Comparison of ENCODE assay signal across 14 cellular contexts in genomic region chr10:114195079-114195478, GRCh38. TPM values are rescaled to one million over a fixed set of nuclear protein-coding genes. Genes with fewer than 3 reads are reported as not detected.
DNase-seq lines count a peak whose midpoint lies in the region; ATAC-seq and TF ChIP-seq lines count a peak whose summit lies in the region.
"Had no signal": no experiment of that assay in that cellular context is flagged by ENCODE, and none has a peak within 500 bp of the region (broad histone marks: within the 10 kb centered on the region; RNA-seq: fewer than 3 reads in every experiment).

No MANE protein-coding gene starts in this region.

- H3K27ac ChIP-seq in dorsolateral prefrontal cortex: no peak overlapping the region
- H3K27ac ChIP-seq: uterus had no signal

- DNase-seq in ELR (ENCODE audit: low read depth) (peak; percentile 36), NCI-H2081 treated with DMSO at 0.1 percent for 48 hours (lab: John Stamatoyannopoulos, UW) (no peak), kidney glomerular epithelial cell (lab: John Stamatoyannopoulos, UW) (no peak), SHP77 (lab: John Stamatoyannopoulos, UW) (no peak), dorsolateral prefrontal cortex (no peak)
- DNase-seq: activated effector memory CD4-positive, alpha-beta T cell treated with anti-CD3 and anti-CD28 coated beads, Interleukin-2, amount 50 U/mL, for 16 hours; H9; NCI-H1092; uterus had no signal

- TF ChIP-seq CTCF in dorsolateral prefrontal cortex (IDR thresholded peaks at IDR 0.05 in 54 of 56, conservative IDR thresholded peaks at IDR 0.05 in 2 of 56; ENCODE audit: low read depth in 1 of 56, partially characterized antibody in 56 of 56): no peak

- peaks cover 0 to 5% (median 0%) of the 10 kb centered on the region in 45 donors for H3K27me3 ChIP-seq in dorsolateral prefrontal cortex
- H3K27me3 ChIP-seq: uterus had no signal

- ATAC-seq in GM19372 (IDR thresholded peaks at IDR 0.05; ENCODE audit: low read depth, unreplicated experiment): peak; percentile 67
- peak; percentile 97 for ATAC-seq in HG02885 (IDR thresholded peaks at IDR 0.05; ENCODE audit: poor library complexity, unreplicated experiment)
- ATAC-seq in HG03575 (IDR thresholded peaks at IDR 0.05; ENCODE audit: extremely low read depth, insufficient number of reproducible peaks, low FRiP score, unreplicated experiment): peak; percentile 88
- ATAC-seq: left lobe of liver had no signal

- no peak overlapping the region for H3K4me3 ChIP-seq in dorsolateral prefrontal cortex
- H3K4me3 ChIP-seq: uterus had no signal

- intact Hi-C loops in dorsolateral prefrontal cortex (cut with DNase I): no loop called here

RNA-seq across cellular contexts. Expression of gene TDRD1, which starts 15.9 kb away (rescaled TPM):
- total RNA-seq in dorsolateral prefrontal cortex: 1 to 10 TPM in 73 of 120 experiments, under 1 TPM in 47; 0.18 to 3.0 (median 1.2) TPM
- total RNA-seq: osteocyte had no signal

RNA-seq across cellular contexts. Expression of gene CCDC186, which starts 21.1 kb away (rescaled TPM):
- total RNA-seq in dorsolateral prefrontal cortex: 10 to 100 TPM; 22.1 to 58.2 (median 37.5) TPM

RNA-seq across cellular contexts. Expression of gene VWA2, which starts 44.0 kb away (rescaled TPM):
- 1 to 10 TPM in 110 of 120 experiments, under 1 TPM in 10; 0.45 to 6.3 (median 2.0) TPM for total RNA-seq in dorsolateral prefrontal cortex
- total RNA-seq: osteocyte had no signal
